In the genomic region with DNA sequence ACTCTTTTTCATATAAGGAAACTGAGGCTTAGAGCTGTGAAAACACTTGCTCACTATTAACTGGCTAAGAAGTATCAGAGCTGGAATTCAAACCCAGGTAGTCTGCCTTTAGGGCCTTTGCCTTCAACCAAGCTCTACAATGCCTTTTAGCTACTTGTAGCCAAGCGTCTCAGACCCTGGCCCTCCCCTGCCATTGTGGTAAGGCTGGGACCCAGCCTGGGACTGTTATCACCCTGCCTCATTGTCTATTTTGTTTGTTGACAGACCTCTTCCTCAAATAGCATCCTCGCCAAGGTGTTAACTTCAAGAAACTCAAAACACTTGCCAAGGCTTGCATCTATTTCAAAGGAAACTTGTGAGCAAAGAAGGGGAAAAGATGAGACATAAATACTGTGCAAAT, we compare ENCODE assay signal across 1 cellular context.
TF ChIP-seq lines count a peak whose summit lies in the region.

No MANE protein-coding gene starts in this region.

TF ChIP-seq in GM23338, 12 proteins besides CTCF, POLR2A, EP300 and RAD21 (continued from another document):
- TF ChIP-seq ETS1 (IDR thresholded peaks at IDR 0.05), result no peak
- TF ChIP-seq ZNF462 (CRISPR knock-in tag; IDR thresholded peaks at IDR 0.05), result no peak
- TF ChIP-seq JUNB (IDR thresholded peaks at IDR 0.05; ENCODE audit: unreplicated experiment), result no peak
TF ChIP-seq in GM23338: peak in this region for 0.
